In genomic region chr5:180352116-180352975, GRCh38 we compare ENCODE assay signal across 8 cellular contexts. TPM values are rescaled to one million over a fixed set of nuclear protein-coding genes. Genes with fewer than 3 reads are reported as not detected.
DNase-seq lines count a peak whose midpoint lies in the region; ATAC-seq and FAIRE-seq lines count a peak whose summit lies in the region.

No MANE protein-coding gene starts in this region.

- H3K27ac ChIP-seq in BLaER1 (no peak overlapping the region), HUES6 (ENCODE audit: low read depth, low read length) (peak overlapping the region; percentile 72; the same call in 1 of the 2 replicates), duodenal mucosa (ENCODE audit: low read depth, low read length) (no peak overlapping the region)

- H3K9me3 ChIP-seq in BLaER1: no peaks in the 10 kb centered on the region; the same call in 1 of the 2 replicates
- no peaks in the 10 kb centered on the region for H3K9me3 ChIP-seq in HUES6 (ENCODE audit: control insufficient read depth, insufficient read depth, low read depth, low read length)
- H3K9me3 ChIP-seq in duodenal mucosa (ENCODE audit: control insufficient read depth in 1 of 2, low read length in 2 of 2): no peaks in the 10 kb centered on the region
- no peaks in the 10 kb centered on the region for H3K9me3 ChIP-seq in mononuclear cell (ENCODE audit: low read depth, low read length)

- ATAC-seq in GM18502 (IDR thresholded peaks at IDR 0.05; ENCODE audit: poor library complexity, unreplicated experiment): no peak
- ATAC-seq in HG02610 (IDR thresholded peaks at IDR 0.05; ENCODE audit: unreplicated experiment): no peak

- H3K36me3 ChIP-seq in BLaER1: no peaks in the 10 kb centered on the region
- peaks cover 21% of the 10 kb centered on the region; the same call in 1 of the 2 replicates for H3K36me3 ChIP-seq in HUES6 (ENCODE audit: control insufficient read depth, insufficient read depth, low read length)
- no peaks in the 10 kb centered on the region for H3K36me3 ChIP-seq in duodenal mucosa (ENCODE audit: control insufficient read depth in 1 of 2, insufficient read depth in 2 of 2, low read length in 2 of 2)

- H3K9ac ChIP-seq in BLaER1 (no peak overlapping the region), HUES6 (ENCODE audit: low read length) (peak overlapping the region; percentile 86), duodenal mucosa (ENCODE audit: low read depth in 1 of 2, low read length in 2 of 2) (no peak overlapping the region)

- H3K4me1 ChIP-seq in BLaER1: peaks cover 19% of the 10 kb centered on the region; the same call in 1 of the 2 replicates
- peaks cover 46% of the 10 kb centered on the region for H3K4me1 ChIP-seq in HUES6 (ENCODE audit: control insufficient read depth, insufficient read depth, low read length)
- H3K4me1 ChIP-seq in duodenal mucosa (ENCODE audit: control insufficient read depth in 1 of 2, insufficient read depth in 2 of 2, low read length in 2 of 2): no peaks in the 10 kb centered on the region
- H3K4me1 ChIP-seq in mononuclear cell (ENCODE audit: insufficient read depth, low read length): peaks cover 14% of the 10 kb centered on the region

- peak overlapping the region; percentile 99 for H3K4me2 ChIP-seq in BLaER1

- H3K27me3 ChIP-seq in BLaER1 (peaks cover 71% of the 10 kb centered on the region), HUES6 (ENCODE audit: control insufficient read depth, insufficient read depth, low read length) (peaks cover 29% of the 10 kb centered on the region), duodenal mucosa (ENCODE audit: control insufficient read depth in 1 of 2, insufficient read depth in 2 of 2, low read length in 2 of 2) (peaks cover 37 to 43% of the 10 kb centered on the region in 2 donors), mononuclear cell (ENCODE audit: insufficient read depth, low read length) (peaks cover 46% of the 10 kb centered on the region)

- FAIRE-seq in urothelium cell line (lab: Jason Lieb, UNC): no peak

- H4K20me1 ChIP-seq in BLaER1: peaks cover 20% of the 10 kb centered on the region; the same call in 1 of the 2 replicates

- H3K4me3 ChIP-seq in BLaER1 (peak overlapping the region; percentile 71), HUES6 (ENCODE audit: low read depth, low read length) (peak overlapping the region; percentile 92), duodenal mucosa (ENCODE audit: low read depth in 1 of 2, low read length in 2 of 2) (peak overlapping the region; percentile 52 to 53), mononuclear cell (ENCODE audit: low read length) (peak overlapping the region; percentile 12)

- DNase-seq in urothelium cell line (ENCODE audit: low spot score) (no peak), hippocampal formation (lab: John Stamatoyannopoulos, UW) (no peak)

RNA-seq across cellular contexts. Expression of gene GFPT2, which starts 0.8 kb away (rescaled TPM):
- 1.7 TPM for total RNA-seq in mononuclear cell

Comparison
In these comparisons a context has a peak if more than half of its experiments do, and no peak if none do; other contexts are left out.
1. H3K4me3 ChIP-seq: peak in every context shown above with its lines; median percentile 92 in HUES6; 71 in BLaER1; 52 in duodenal mucosa; 12 in mononuclear cell.